ENCODE assay signal across 11 cellular contexts in the genomic region with DNA sequence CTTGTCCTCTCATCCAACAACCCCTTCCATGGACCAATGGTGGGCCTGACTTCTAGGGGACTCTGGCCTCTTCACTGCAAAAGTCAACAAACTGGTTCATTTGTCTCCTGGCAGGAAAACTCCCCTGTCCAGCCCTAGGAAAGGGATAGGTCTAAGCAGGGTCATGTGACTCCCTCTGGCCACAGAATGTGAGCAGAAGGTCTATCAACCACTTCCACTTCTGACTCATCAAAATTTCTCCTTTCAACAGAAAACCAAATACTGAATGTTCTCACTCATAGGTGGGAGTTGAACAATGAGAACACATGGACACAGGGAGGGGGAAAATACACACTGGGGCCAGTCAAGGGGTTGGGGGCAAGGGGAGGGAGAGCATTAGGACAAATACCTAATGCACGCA. TPM values are rescaled to one million over a fixed set of nuclear protein-coding genes. Genes with fewer than 3 reads are reported as not detected.
DNase-seq lines count a peak whose midpoint lies in the region; ATAC-seq and TF ChIP-seq lines count a peak whose summit lies in the region.
"Had no signal": no experiment of that assay in that cellular context is flagged by ENCODE, and none has a peak within 500 bp of the region (broad histone marks: within the 10 kb centered on the region; RNA-seq: fewer than 3 reads in every experiment).

No MANE protein-coding gene starts in this region.

- no peaks in the 10 kb centered on the region for H3K27me3 ChIP-seq in effector memory CD4-positive, alpha-beta T cell (replicated peaks; ENCODE audit: control insufficient read depth, insufficient read depth, low read length, poor library complexity, severe bottlenecking)

- no peak overlapping the region for H3K27ac ChIP-seq in effector memory CD4-positive, alpha-beta T cell (ENCODE audit: insufficient read depth, low read length, poor library complexity, severe bottlenecking)

- no peak for TF ChIP-seq CTCF in GM12864 (IDR thresholded peaks at IDR 0.05; ENCODE audit: low read depth, low read length, missing control alignments)

- peak; percentile 64 for ATAC-seq in GM21526 (IDR thresholded peaks at IDR 0.05; ENCODE audit: low FRiP score, unreplicated experiment)
- no peak for ATAC-seq in left cardiac atrium
- ATAC-seq: SK-N-SH treated with all-trans-retinoic acid at 6 μM for 48 hours had no signal

- H3K4me3 ChIP-seq in GM12864 (ENCODE audit: low read depth, low read length): no peak overlapping the region
- H3K4me3 ChIP-seq in effector memory CD4-positive, alpha-beta T cell (ENCODE audit: insufficient read depth, low read depth, low read length, poor library complexity, severe bottlenecking): no peak overlapping the region

- no peaks in the 10 kb centered on the region for H3K36me3 ChIP-seq in effector memory CD4-positive, alpha-beta T cell (ENCODE audit: control insufficient read depth, insufficient read depth, low read length)

- no peaks in the 10 kb centered on the region for H3K9me3 ChIP-seq in effector memory CD4-positive, alpha-beta T cell (ENCODE audit: control insufficient read depth, low read length)

- DNase-seq in GM12864 (ENCODE audit: low read depth): peak; percentile 78
- DNase-seq in MV-4-11 (lab: John Stamatoyannopoulos, UW): peak; percentile 82
- DNase-seq in islet precursor cell: peak; percentile 75
- no peak for DNase-seq in left cardiac atrium
- no peak for DNase-seq in stimulated activated CD4-positive, alpha-beta T cell treated with anti-CD3 and anti-CD28 coated beads, Interleukin-2, amount 100 ng/mL, for 48 hours
- DNase-seq in effector memory CD4-positive, alpha-beta T cell: no peak
- DNase-seq in NCI-H446 treated with DMSO at 0.1 percent for 48 hours (lab: John Stamatoyannopoulos, UW): no peak
- DNase-seq: mesenchymal stem cell, NCI-H1694 treated with DMSO at 0.1 percent for 48 hours had no signal

- no peaks in the 10 kb centered on the region for H3K4me1 ChIP-seq in effector memory CD4-positive, alpha-beta T cell (ENCODE audit: control insufficient read depth, insufficient read depth, low read length, poor library complexity, severe bottlenecking)

- intact Hi-C loops in left cardiac atrium (cut with DNase I): no loop called here

RNA-seq across cellular contexts. Expression of gene ISX, which starts 1.3 kb away (rescaled TPM):
- total RNA-seq in left cardiac atrium: not detected

Comparison
In these comparisons a context has a peak if more than half of its experiments do, and no peak if none do; other contexts are left out.
1. DNase-seq: peak in GM12864 (single experiment), MV-4-11 (single experiment) and islet precursor cell (single experiment); none in left cardiac atrium (single experiment), stimulated activated CD4-positive, alpha-beta T cell treated with anti-CD3 and anti-CD28 coated beads, Interleukin-2, amount 100 ng/mL, for 48 hours (0 of 2), effector memory CD4-positive, alpha-beta T cell (0 of 3) and NCI-H446 treated with DMSO at 0.1 percent for 48 hours (single experiment).